ENCODE assay signal across 1 cellular context in the genomic region with DNA sequence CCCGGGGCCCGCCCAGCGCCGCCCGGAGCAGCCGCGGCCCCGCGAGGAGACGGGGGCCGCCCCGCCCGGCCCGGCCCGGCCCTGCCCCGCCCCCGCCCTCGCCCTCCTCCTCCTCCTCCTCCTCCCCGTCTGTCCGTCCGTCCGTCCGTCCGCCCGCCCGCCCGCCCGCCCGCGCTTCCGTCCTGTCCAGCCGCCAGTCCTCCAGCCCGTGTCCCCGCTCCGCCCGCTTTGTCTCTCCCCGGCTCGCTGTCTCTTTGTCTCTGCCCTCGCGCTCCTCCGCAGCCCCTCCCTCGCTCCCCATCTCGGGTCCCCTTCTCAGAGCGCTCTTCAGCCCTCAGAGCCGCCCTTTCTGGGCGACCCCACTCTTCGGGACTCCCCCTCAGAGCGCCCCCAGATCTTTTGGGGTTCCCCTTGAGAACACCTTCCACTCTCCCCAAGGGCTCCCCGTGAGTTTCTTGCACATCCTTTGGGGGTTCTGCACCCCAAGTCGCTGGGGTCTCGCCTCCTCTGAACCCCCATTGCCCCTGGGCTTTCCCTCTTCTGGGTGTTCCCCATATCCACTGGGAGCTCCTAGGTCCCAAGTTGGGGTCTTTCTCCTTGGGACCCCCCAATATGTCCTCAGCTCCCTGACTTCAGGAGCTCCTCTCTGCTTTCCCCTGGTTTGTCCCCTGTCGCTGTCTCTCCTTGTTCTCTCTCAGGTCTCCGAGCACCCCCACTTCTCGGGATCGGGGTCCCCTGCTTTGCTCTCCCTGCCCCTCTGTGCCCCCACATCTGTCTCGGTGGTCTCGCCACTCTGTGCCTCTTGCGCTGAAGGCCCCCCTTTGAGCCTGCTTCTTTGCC.
TF ChIP-seq lines count a peak whose summit lies in the region.

No MANE protein-coding gene starts in this region.

TF ChIP-seq in GM12878, 131 proteins besides CTCF, POLR2A, EP300 and RAD21 (continued from another document):
- TF ChIP-seq, protein P1, sequence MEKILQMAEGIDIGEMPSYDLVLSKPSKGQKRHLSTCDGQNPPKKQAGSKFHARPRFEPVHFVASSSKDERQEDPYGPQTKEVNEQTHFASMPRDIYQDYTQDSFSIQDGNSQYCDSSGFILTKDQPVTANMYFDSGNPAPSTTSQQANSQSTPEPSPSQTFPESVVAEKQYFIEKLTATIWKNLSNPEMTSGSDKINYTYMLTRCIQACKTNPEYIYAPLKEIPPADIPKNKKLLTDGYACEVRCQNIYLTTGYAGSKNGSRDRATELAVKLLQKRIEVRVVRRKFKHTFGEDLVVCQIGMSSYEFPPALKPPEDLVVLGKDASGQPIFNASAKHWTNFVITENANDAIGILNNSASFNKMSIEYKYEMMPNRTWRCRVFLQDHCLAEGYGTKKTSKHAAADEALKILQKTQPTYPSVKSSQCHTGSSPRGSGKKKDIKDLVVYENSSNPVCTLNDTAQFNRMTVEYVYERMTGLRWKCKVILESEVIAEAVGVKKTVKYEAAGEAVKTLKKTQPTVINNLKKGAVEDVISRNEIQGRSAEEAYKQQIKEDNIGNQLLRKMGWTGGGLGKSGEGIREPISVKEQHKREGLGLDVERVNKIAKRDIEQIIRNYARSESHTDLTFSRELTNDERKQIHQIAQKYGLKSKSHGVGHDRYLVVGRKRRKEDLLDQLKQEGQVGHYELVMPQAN (conservative IDR thresholded peaks at IDR 0.05) = 0 out of 2 replicates have a peak, but pooled peaks have one; percentile 29
- peak; percentile 24; the same call in 1 of the 2 replicates for TF ChIP-seq DPF2 (IDR thresholded peaks at IDR 0.05)
- TF ChIP-seq PAX8 (IDR thresholded peaks at IDR 0.05) = no peak
- TF ChIP-seq EGR1 (IDR thresholded peaks at IDR 0.05; ENCODE audit: borderline replicate concordance in 1 of 2, low read depth in 2 of 2, low read length in 2 of 2) = peak in 1 of 2 experiments; percentile 39; a peak in 1 of 3 replicates
- TF ChIP-seq, protein P2, sequence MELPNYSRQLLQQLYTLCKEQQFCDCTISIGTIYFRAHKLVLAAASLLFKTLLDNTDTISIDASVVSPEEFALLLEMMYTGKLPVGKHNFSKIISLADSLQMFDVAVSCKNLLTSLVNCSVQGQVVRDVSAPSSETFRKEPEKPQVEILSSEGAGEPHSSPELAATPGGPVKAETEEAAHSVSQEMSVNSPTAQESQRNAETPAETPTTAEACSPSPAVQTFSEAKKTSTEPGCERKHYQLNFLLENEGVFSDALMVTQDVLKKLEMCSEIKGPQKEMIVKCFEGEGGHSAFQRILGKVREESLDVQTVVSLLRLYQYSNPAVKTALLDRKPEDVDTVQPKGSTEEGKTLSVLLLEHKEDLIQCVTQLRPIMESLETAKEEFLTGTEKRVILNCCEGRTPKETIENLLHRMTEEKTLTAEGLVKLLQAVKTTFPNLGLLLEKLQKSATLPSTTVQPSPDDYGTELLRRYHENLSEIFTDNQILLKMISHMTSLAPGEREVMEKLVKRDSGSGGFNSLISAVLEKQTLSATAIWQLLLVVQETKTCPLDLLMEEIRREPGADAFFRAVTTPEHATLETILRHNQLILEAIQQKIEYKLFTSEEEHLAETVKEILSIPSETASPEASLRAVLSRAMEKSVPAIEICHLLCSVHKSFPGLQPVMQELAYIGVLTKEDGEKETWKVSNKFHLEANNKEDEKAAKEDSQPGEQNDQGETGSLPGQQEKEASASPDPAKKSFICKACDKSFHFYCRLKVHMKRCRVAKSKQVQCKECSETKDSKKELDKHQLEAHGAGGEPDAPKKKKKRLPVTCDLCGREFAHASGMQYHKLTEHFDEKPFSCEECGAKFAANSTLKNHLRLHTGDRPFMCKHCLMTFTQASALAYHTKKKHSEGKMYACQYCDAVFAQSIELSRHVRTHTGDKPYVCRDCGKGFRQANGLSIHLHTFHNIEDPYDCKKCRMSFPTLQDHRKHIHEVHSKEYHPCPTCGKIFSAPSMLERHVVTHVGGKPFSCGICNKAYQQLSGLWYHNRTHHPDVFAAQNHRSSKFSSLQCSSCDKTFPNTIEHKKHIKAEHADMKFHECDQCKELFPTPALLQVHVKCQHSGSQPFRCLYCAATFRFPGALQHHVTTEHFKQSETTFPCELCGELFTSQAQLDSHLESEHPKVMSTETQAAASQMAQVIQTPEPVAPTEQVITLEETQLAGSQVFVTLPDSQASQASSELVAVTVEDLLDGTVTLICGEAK (IDR thresholded peaks at IDR 0.05; ENCODE audit: borderline replicate concordance) = peak; percentile 59
- TF ChIP-seq, protein P3, sequence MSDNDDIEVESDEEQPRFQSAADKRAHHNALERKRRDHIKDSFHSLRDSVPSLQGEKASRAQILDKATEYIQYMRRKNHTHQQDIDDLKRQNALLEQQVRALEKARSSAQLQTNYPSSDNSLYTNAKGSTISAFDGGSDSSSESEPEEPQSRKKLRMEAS (IDR thresholded peaks at IDR 0.05; ENCODE audit: low read depth, low read length) = no peak
- TF ChIP-seq LARP7 (IDR thresholded peaks at IDR 0.05) = 0 out of 2 replicates have a peak, but pooled peaks have one; percentile 17
